Comparison of ENCODE assay signal across 8 cellular contexts in the genomic region with DNA sequence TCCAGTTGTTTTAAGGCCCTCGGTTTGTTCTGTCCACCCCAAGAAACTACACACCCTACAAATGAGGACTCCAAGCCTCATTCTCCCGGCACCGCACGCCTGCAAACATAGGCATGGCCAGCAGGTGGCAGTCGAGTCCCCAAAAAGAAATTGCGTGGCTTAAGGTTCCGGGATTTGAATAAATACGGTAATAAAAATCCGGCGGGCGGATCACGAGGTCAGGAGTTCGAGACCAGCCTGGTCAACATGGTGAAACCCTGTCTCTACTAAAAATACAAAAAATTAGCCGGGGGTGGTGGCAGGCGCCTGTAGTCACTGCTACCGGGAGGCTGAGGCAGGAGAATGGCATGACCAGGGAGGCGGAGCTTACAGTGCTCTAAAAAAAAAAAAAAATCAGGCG. TPM values are rescaled to one million over a fixed set of nuclear protein-coding genes. Genes with fewer than 3 reads are reported as not detected.
A peak's percentile ranks its signal among the peaks of the same experiment; 100 is the strongest.
DNase-seq lines count a peak whose midpoint lies in the region; TF ChIP-seq lines count a peak whose summit lies in the region.

No MANE protein-coding gene starts in this region.

- WGBS in stomach, 5 donors: 10 to 17% (median 15%) methylated on average over 18 of the region's 18 CpGs

- H3K36me3 ChIP-seq in OCI-LY3 (replicated peaks; ENCODE audit: low read depth, low read length): no peaks in the 10 kb centered on the region
- no peaks in the 10 kb centered on the region for H3K36me3 ChIP-seq in neural cell (ENCODE audit: insufficient read depth, low read length)
- H3K36me3 ChIP-seq in stomach: no peaks in the 10 kb centered on the region

- intact Hi-C loops in stomach (cut with DNase I; ENCODE audit: low total_unique reads): no loop called here

- TF ChIP-seq EP300 in neural cell (conservative IDR thresholded peaks at IDR 0.05; ENCODE audit: poor library complexity, severe bottlenecking) (no peak), stomach (IDR thresholded peaks at IDR 0.05) (no peak)

- H3K4me2 ChIP-seq in OCI-LY3 (ENCODE audit: low read length): peak overlapping the region; percentile 12
- no peak overlapping the region for H3K4me2 ChIP-seq in neural cell (ENCODE audit: low read length)

- TF ChIP-seq CTCF in OCI-LY3 (IDR thresholded peaks at IDR 0.05; ENCODE audit: low read depth, low read length): peak; percentile 93
- TF ChIP-seq CTCF in neural cell (IDR thresholded peaks at IDR 0.05; ENCODE audit: poor library complexity, severe bottlenecking): peak; percentile 56
- peak in 5 of 7 experiments; percentile 45 to 79 (median 71) for TF ChIP-seq CTCF in stomach (IDR thresholded peaks at IDR 0.05)

- DNase-seq in DMS114 treated with DMSO at 0.1 percent for 48 hours (lab: John Stamatoyannopoulos, UW; ENCODE audit: unreplicated experiment): peak; percentile 39
- peak; percentile 70 for DNase-seq in HEK293T (ENCODE audit: extremely low spot score)
- peak; percentile 99 for DNase-seq in activated CD8-positive, alpha-beta memory T cell treated with anti-CD3 and anti-CD28 coated beads, Interleukin-2, amount 50 U/mL, for 48 hours
- DNase-seq in erythroblast (lab: John Stamatoyannopoulos, UW): peak; percentile 66 to 77
- peak; percentile 64 for DNase-seq in stomach
- DNase-seq in NCI-H510A treated with DMSO at 0.1 percent for 48 hours (lab: John Stamatoyannopoulos, UW): no peak

- TF ChIP-seq POLR2A in erythroblast (IDR thresholded peaks at IDR 0.05; ENCODE audit: low read length) (no peak), stomach (IDR thresholded peaks at IDR 0.05) (no peak)

- H3K9me3 ChIP-seq in OCI-LY3 (ENCODE audit: insufficient read depth, low read length) (no peaks in the 10 kb centered on the region), neural cell (ENCODE audit: low read length) (no peaks in the 10 kb centered on the region), stomach (no peaks in the 10 kb centered on the region)

- H3K4me3 ChIP-seq in OCI-LY3 (ENCODE audit: low read length) (no peak overlapping the region), neural cell (ENCODE audit: low read length) (no peak overlapping the region), stomach (no peak overlapping the region)

- H2AFZ ChIP-seq in OCI-LY3 (ENCODE audit: low read depth, low read length) (no peak overlapping the region), neural cell (ENCODE audit: low read depth, low read length) (no peak overlapping the region)

- no peaks in the 10 kb centered on the region for H4K20me1 ChIP-seq in OCI-LY3 (ENCODE audit: insufficient read depth, low read length)
- no peaks in the 10 kb centered on the region for H4K20me1 ChIP-seq in neural cell (ENCODE audit: insufficient read depth)

- H3K9ac ChIP-seq in OCI-LY3 (ENCODE audit: low read length) (no peak overlapping the region), neural cell (ENCODE audit: low read length) (no peak overlapping the region)

- H3K4me1 ChIP-seq in OCI-LY3 (ENCODE audit: low read length): peaks cover 38% of the 10 kb centered on the region
- H3K4me1 ChIP-seq in stomach: peaks cover 8 to 20% (median 16%) of the 10 kb centered on the region in 4 donors

- H3K27ac ChIP-seq in OCI-LY3 (ENCODE audit: low read length): no peak overlapping the region
- H3K27ac ChIP-seq in neural cell (ENCODE audit: low read length): no peak overlapping the region
- no peak overlapping the region for H3K27ac ChIP-seq in stomach

- TF ChIP-seq RAD21 in neural cell (conservative IDR thresholded peaks at IDR 0.05): peak; percentile 32

- POLR2A ChIA-PET in HEK293T (lab: Yijun Ruan, JAX): no interaction called here

- no peaks in the 10 kb centered on the region for H3K79me2 ChIP-seq in OCI-LY3 (ENCODE audit: low read length)
- H3K79me2 ChIP-seq in neural cell (replicated peaks; ENCODE audit: insufficient read depth, low read length): no peaks in the 10 kb centered on the region

- H3K27me3 ChIP-seq in OCI-LY3 (ENCODE audit: low read depth, low read length) (no peaks in the 10 kb centered on the region; the same call in 1 of the 2 replicates), neural cell (ENCODE audit: insufficient read depth, low read depth, low read length) (no peaks in the 10 kb centered on the region), stomach (peaks cover 0 to 34% (median 16%) of the 10 kb centered on the region in 3 donors)

- H3F3A ChIP-seq in neural cell (ENCODE audit: insufficient read depth, low read length, poor library complexity, severe bottlenecking): no peaks in the 10 kb centered on the region

- CTCF ChIA-PET in HEK293T (lab: Yijun Ruan, JAX): no interaction called here

- H3K9me2 ChIP-seq in neural cell (ENCODE audit: insufficient read depth, low read length): no peaks in the 10 kb centered on the region

TF ChIP-seq in HEK293T, 16 proteins besides CTCF, POLR2A, EP300 and RAD21:
- TF ChIP-seq L3MBTL2 (conservative IDR thresholded peaks at IDR 0.05): no peak
- TF ChIP-seq TARDBP (IDR thresholded peaks at IDR 0.05): no peak
- no peak for TF ChIP-seq FOXA1 (IDR thresholded peaks at IDR 0.05)
- TF ChIP-seq HDGF (IDR thresholded peaks at IDR 0.05; ENCODE audit: borderline replicate concordance): no peak
- peak; percentile 53; the same call in 1 of the 2 replicates for TF ChIP-seq ZNF384 (IDR thresholded peaks at IDR 0.05)
- 0 out of 2 replicates have a peak, but pooled peaks have one; percentile 4 for TF ChIP-seq ARNT (IDR thresholded peaks at IDR 0.05)

TF ChIP-seq in neural cell, 6 proteins besides CTCF, POLR2A, EP300 and RAD21:
- peak; percentile 20 for TF ChIP-seq SMC3 (conservative IDR thresholded peaks at IDR 0.05; ENCODE audit: poor library complexity)
- TF ChIP-seq MXI1 (conservative IDR thresholded peaks at IDR 0.05; ENCODE audit: poor library complexity, severe bottlenecking): no peak
TF ChIP-seq in neural cell: peak in this region for 1.

RNA-seq across cellular contexts. Expression of gene CSF2RA, which starts 21.8 kb away (rescaled TPM):
- polyA plus RNA-seq in neural cell (0.73 TPM in 1 of 2 replicates, not detected in the other), stomach (1 to 10 TPM; 2.3 to 2.6 (median 2.3) TPM)
- polyA minus RNA-seq in neural cell: 1.5 and 1.7 TPM in 2 replicates
- total RNA-seq in stomach: 10 to 100 TPM in 1 of 5 donors, 1 to 10 TPM in 4; 1.4 to 11.2 (median 6.7) TPM

RNA-seq across cellular contexts. Expression of gene CRLF2, which starts 34.4 kb away (rescaled TPM):
- polyA plus RNA-seq in neural cell (not detected in 2 replicates), stomach (not detected)
- not detected in 2 replicates for polyA minus RNA-seq in neural cell
- not detected for total RNA-seq in stomach
